23 cellular contexts compared by ENCODE assay signal in genomic region chr1:246271516-246271915, GRCh38.
DNase-seq lines count a peak whose midpoint lies in the region; TF ChIP-seq lines count a peak whose summit lies in the region.
"Had no signal": no experiment of that assay in that cellular context is flagged by ENCODE, and none has a peak within 500 bp of the region (broad histone marks: within the 10 kb centered on the region; RNA-seq: fewer than 3 reads in every experiment).

No MANE protein-coding gene starts in this region.

- no peak for TF ChIP-seq CTCF in cardiac fibroblast (IDR thresholded peaks at IDR 0.05; ENCODE audit: low read depth, low read length)
- no peak for TF ChIP-seq CTCF in fibroblast of pulmonary artery (IDR thresholded peaks at IDR 0.05; ENCODE audit: low read length, missing control alignments)

- DNase-seq in NCI-H226, result peak; percentile 10
- peak; percentile 51 to 65 for DNase-seq in cardiac fibroblast (ENCODE audit: low read depth in 2 of 2)
- DNase-seq in fibroblast of pulmonary artery (ENCODE audit: low read depth), result peak; percentile 65
- DNase-seq in stromal cell of bone marrow (ENCODE audit: low read depth), result peak; percentile 11
- no peak for DNase-seq in cortex of kidney (lab: John Stamatoyannopoulos, UW)
- DNase-seq in CD1c-positive myeloid dendritic cell (ENCODE audit: extremely low spot score), result no peak
- DNase-seq in HPDE6-E6E7 (ENCODE audit: extremely low spot score), result no peak
- DNase-seq: AML-193; Caco-2; CD8-positive, alpha-beta T cell; DMS79; GF-D8; GOT3; MM.1S; NCI-H2029; NCI-H446 treated with DMSO at 0.1 percent for 48 hours; NCI-H526; NCI-H82; Right ventricle myocardium superior; RPMI8226 had no signal

- H3K4me3 ChIP-seq in cardiac fibroblast (replicated peaks in 1 of 2; ENCODE audit: low read depth in 2 of 2, low read length in 2 of 2) (no peak overlapping the region), fibroblast of pulmonary artery (replicated peaks; ENCODE audit: low read depth, low read length) (no peak overlapping the region)
- H3K4me3 ChIP-seq: BLaER1 treated with 17β-estradiol and CSF1 and Interleukin-3, amounts not matched to agents 10 nM and 100 nM; HAP-1; SJSA1 had no signal

Comparison
In these comparisons a context has a peak if more than half of its experiments do, and no peak if none do; other contexts are left out.
1. DNase-seq: peak in NCI-H226 (single experiment), cardiac fibroblast (2 of 2), fibroblast of pulmonary artery (single experiment) and stromal cell of bone marrow (single experiment); none in cortex of kidney (single experiment), CD1c-positive myeloid dendritic cell (single experiment) and HPDE6-E6E7 (single experiment).